ENCODE assay signal across 28 cellular contexts in genomic region chr4:38467296-38467695, GRCh38.
"Had no signal": no experiment of that assay in that cellular context is flagged by ENCODE, and none has a peak within 500 bp of the region (broad histone marks: within the 10 kb centered on the region; RNA-seq: fewer than 3 reads in every experiment).

No MANE protein-coding gene starts in this region.

- DNase-seq: colonic mucosa; cortex of kidney; dermis blood vessel endothelial cell; dorsolateral prefrontal cortex; effector CD4-positive, alpha-beta T cell; effector CD8-positive, alpha-beta T cell; effector memory CD4-positive, alpha-beta T cell; effector memory CD8-positive, alpha-beta T cell; endodermal cell; erythroblast; esophagus squamous epithelium; foreskin fibroblast; foreskin keratinocyte; foreskin melanocyte; gastrocnemius medialis; glutamatergic neuron; head of caudate nucleus; heart left ventricle; heart right ventricle had no signal

- H3K9me3 ChIP-seq: colonic mucosa, esophagus muscularis mucosa, esophagus squamous epithelium, gastrocnemius medialis, gastroesophageal sphincter had no signal

- H3K4me3 ChIP-seq: colonic mucosa, coronary artery, dorsolateral prefrontal cortex, esophagus muscularis mucosa, esophagus squamous epithelium, gastrocnemius medialis, gastroesophageal sphincter, heart left ventricle, heart right ventricle had no signal

- H3K36me3 ChIP-seq: colonic mucosa, esophagus muscularis mucosa, esophagus squamous epithelium, gastrocnemius medialis, gastroesophageal sphincter, heart left ventricle, heart right ventricle had no signal

- ATAC-seq: effector memory CD8-positive, alpha-beta T cell; esophagus mucosa; gastrocnemius medialis; gastroesophageal sphincter; heart left ventricle; heart right ventricle had no signal

- H3K27me3 ChIP-seq: colonic mucosa, dorsolateral prefrontal cortex, esophagus muscularis mucosa, esophagus squamous epithelium, foreskin keratinocyte, gastrocnemius medialis, gastroesophageal sphincter, heart left ventricle, heart right ventricle had no signal

- H3K27ac ChIP-seq: colonic mucosa, coronary artery, dorsolateral prefrontal cortex, epithelial cell of prostate, esophagus muscularis mucosa, esophagus squamous epithelium, foreskin keratinocyte, gastrocnemius medialis, gastroesophageal sphincter, heart left ventricle, heart right ventricle had no signal

- FAIRE-seq: colon, endometrium, endothelial cell of umbilical vein, frontal cortex had no signal

- H3K4me1 ChIP-seq: colonic mucosa, foreskin keratinocyte, gastrocnemius medialis had no signal
